9 cellular contexts compared by ENCODE assay signal in the genomic region with DNA sequence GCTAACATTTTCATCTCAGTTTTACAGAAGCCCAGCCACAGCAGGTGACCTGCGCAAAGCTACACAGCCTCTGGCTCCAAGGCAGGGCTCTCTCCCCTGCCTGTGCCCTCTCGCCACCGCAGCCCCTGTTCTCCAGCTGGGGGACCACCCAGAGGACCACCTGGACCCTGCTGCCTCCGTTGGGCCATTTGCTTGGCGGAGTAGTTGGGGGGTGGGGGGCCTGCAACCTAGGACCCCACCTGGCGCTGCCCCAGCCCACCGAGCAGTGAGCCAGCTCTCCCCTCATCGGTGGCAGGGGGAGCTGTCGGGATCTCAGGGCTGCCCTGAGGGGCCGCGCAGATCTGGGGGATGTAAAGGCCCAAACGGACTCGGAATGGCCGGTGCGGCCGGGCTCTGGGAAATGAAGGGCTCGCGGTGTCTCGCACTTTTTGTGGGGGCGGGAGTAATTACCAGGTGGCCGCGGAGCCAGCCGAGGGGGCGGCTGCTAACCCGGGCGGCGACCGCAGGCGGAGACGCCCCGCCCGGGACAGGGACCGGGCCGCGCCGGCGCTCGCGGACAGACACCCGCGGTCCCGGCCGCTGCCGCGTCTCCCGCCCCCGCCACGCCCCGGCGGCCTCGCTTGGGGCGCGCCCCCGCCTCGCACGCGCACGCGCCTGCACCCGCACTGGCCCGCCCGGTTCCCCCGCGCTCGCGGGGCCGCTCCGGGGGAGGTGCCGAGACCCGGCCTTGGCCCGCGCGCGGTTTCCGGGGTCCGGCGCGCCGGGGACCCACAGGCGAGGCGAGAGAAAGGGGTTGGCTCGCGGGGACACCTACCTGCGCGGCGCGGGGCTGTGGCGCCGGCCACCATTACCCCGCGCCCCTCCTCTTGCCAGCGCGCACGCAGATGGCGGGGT. TPM values are rescaled to one million over a fixed set of nuclear protein-coding genes. Genes with fewer than 3 reads are reported as not detected.
DNase-seq lines count a peak whose midpoint lies in the region; ATAC-seq, FAIRE-seq and TF ChIP-seq lines count a peak whose summit lies in the region.
"Had no signal": no experiment of that assay in that cellular context is flagged by ENCODE, and none has a peak within 500 bp of the region (broad histone marks: within the 10 kb centered on the region; RNA-seq: fewer than 3 reads in every experiment).

No MANE protein-coding gene starts in this region.

- H3K9me3 ChIP-seq in SU-DHL-6 (ENCODE audit: insufficient read depth, low read length) (no peaks in the 10 kb centered on the region), HepG2 (ENCODE audit: low read length) (no peaks in the 10 kb centered on the region), subcutaneous abdominal adipose tissue (ENCODE audit: control insufficient read depth in 5 of 5, low read length in 5 of 5) (no peaks in the 10 kb centered on the region)

- intact Hi-C loops in HepG2 (cut with micrococcal nuclease; ENCODE audit: unreplicated experiment) = no loop called here

- no TSS peak for BruUV-seq in HepG2 (replicated peaks; lab: Mats Ljungman, UMichigan)

- no peaks in the 10 kb centered on the region for H3K79me2 ChIP-seq in SU-DHL-6 (ENCODE audit: insufficient read depth, low read length)
- no peaks in the 10 kb centered on the region for H3K79me2 ChIP-seq in HepG2 (ENCODE audit: insufficient read depth, low read length)

- no peak for FAIRE-seq in HepG2 (lab: Jason Lieb, UNC)
- FAIRE-seq: islet of Langerhans had no signal

- in situ Hi-C loops in HepG2 (cut with HindIII; ENCODE audit: extremely low pct_ligation_motif_present, low pct_unique_long_range_greater_than_20kb) = no loop called here

- peaks cover 20% of the 10 kb centered on the region for H3K4me1 ChIP-seq in HepG2 (ENCODE audit: insufficient read depth, low read length)
- peaks cover 1 to 33% (median 16%) of the 10 kb centered on the region in 5 donors for H3K4me1 ChIP-seq in subcutaneous abdominal adipose tissue (ENCODE audit: control insufficient read depth in 5 of 5, insufficient read depth in 5 of 5, low read length in 5 of 5)

- TF ChIP-seq EP300 in HepG2 (IDR thresholded peaks at IDR 0.05; ENCODE audit: low read depth in 2 of 2, low read length in 2 of 2) (no peak), HepG2 (CRISPR knock-in tag; IDR thresholded peaks at IDR 0.05; ENCODE audit: borderline replicate concordance) (no peak)

- POLR2A ChIA-PET in HepG2 (lab: Yijun Ruan, JAX) = no interaction called here

- no peaks in the 10 kb centered on the region for H3K36me3 ChIP-seq in SU-DHL-6 (ENCODE audit: low read length)
- no peaks in the 10 kb centered on the region for H3K36me3 ChIP-seq in HepG2 (replicated peaks in 1 of 2; ENCODE audit: control insufficient read depth in 1 of 2, insufficient read depth in 2 of 2, low read length in 2 of 2)
- H3K36me3 ChIP-seq in subcutaneous abdominal adipose tissue (ENCODE audit: control insufficient read depth in 5 of 5, insufficient read depth in 5 of 5, low read length in 5 of 5) = no peaks in the 10 kb centered on the region

- TF ChIP-seq RAD21 in HepG2 (CRISPR knock-in tag; IDR thresholded peaks at IDR 0.05) = no peak

- peak overlapping the region; percentile 55 for H2AFZ ChIP-seq in SU-DHL-6 (ENCODE audit: low read depth, low read length, severe bottlenecking)
- H2AFZ ChIP-seq in HepG2 (ENCODE audit: low read length) = no peak overlapping the region

- H3K27ac ChIP-seq in SU-DHL-6 (ENCODE audit: low read depth, low read length) = no peak overlapping the region
- no peak overlapping the region for H3K27ac ChIP-seq in HepG2 (ENCODE audit: extremely low read length, insufficient read depth, low read length)
- H3K27ac ChIP-seq in subcutaneous abdominal adipose tissue (ENCODE audit: low read depth, low read length) = no peak overlapping the region

- CTCF ChIA-PET in HepG2 (lab: Yijun Ruan, JAX; ENCODE audit: low intra/inter-chr PET ratio, low total read pairs) = no interaction called here

- WGBS in HepG2 (ENCODE audit: low lambda C conversion rate) = 3% methylated on average over 6 of the region's 95 CpGs

- ATAC-seq in GM19351 (IDR thresholded peaks at IDR 0.05; ENCODE audit: unreplicated experiment) (peak; percentile 27), HepG2 (peak; percentile 57), GM19452 (IDR thresholded peaks at IDR 0.05; ENCODE audit: unreplicated experiment) (no peak)

- peak; percentile 56 for DNase-seq in AG08395 (ENCODE audit: low spot score)
- peak; percentile 28 for DNase-seq in cerebellar cortex (ENCODE audit: low spot score)
- DNase-seq in HepG2 (ENCODE audit: low spot score) = no peak
- no peak for DNase-seq in NOMO-1 treated with DMSO at 0.1 percent for 48 hours (lab: John Stamatoyannopoulos, UW; ENCODE audit: unreplicated experiment)

- no peaks in the 10 kb centered on the region; the same call in 1 of the 2 replicates for H3F3A ChIP-seq in SU-DHL-6 (ENCODE audit: insufficient read depth)

- H3K4me2 ChIP-seq in SU-DHL-6 (ENCODE audit: low read depth, low read length, poor library complexity, severe bottlenecking) (peak overlapping the region; percentile 57), HepG2 (ENCODE audit: low read depth, low read length) (peak overlapping the region; percentile 80)

- H3K4me3 ChIP-seq in SU-DHL-6 (ENCODE audit: insufficient read depth, low read length, poor library complexity, severe bottlenecking) (peak overlapping the region; percentile 33), HepG2 (replicated peaks in 1 of 3; ENCODE audit: insufficient read depth in 1 of 3, low read depth in 2 of 3, low read length in 3 of 3) (peak overlapping the region; percentile 54 to 73 (median 58); a peak in 4 of 6 replicates), subcutaneous abdominal adipose tissue (ENCODE audit: low read depth in 1 of 5, low read length in 5 of 5) (peak overlapping the region in 4 of 5 donors; percentile 58 to 71 (median 64))

- H3K9me2 ChIP-seq in SU-DHL-6 (replicated peaks; ENCODE audit: insufficient read depth, low read length) = no peaks in the 10 kb centered on the region

- TF ChIP-seq CTCF in SU-DHL-6 (IDR thresholded peaks at IDR 0.05; ENCODE audit: insufficient read depth, low read length, poor library complexity, severe bottlenecking) (no peak), HepG2 (CRISPR knock-in tag; IDR thresholded peaks at IDR 0.05) (peak; percentile 14; the same call in 1 of the 2 replicates)

- H4K20me1 ChIP-seq in SU-DHL-6 (ENCODE audit: low read depth, low read length) (no peaks in the 10 kb centered on the region), HepG2 (ENCODE audit: insufficient read depth, low read length) (no peaks in the 10 kb centered on the region)

- H3K9ac ChIP-seq in SU-DHL-6 (ENCODE audit: low read length) = peak overlapping the region; percentile 44
- H3K9ac ChIP-seq in HepG2 (ENCODE audit: insufficient read depth, low read depth, low read length) = peak overlapping the region; percentile 12; the same call in 1 of the 2 replicates
- peak overlapping the region in 4 of 5 donors; percentile 38 to 72 (median 54) for H3K9ac ChIP-seq in subcutaneous abdominal adipose tissue (ENCODE audit: low read length in 5 of 5)

- no peaks in the 10 kb centered on the region for H3K27me3 ChIP-seq in SU-DHL-6 (ENCODE audit: low read length)
- peaks cover 10 to 47% of the 10 kb centered on the region in 2 experiments; a peak in 4 of 5 replicates for H3K27me3 ChIP-seq in HepG2 (ENCODE audit: control insufficient read depth in 1 of 2, insufficient read depth in 2 of 2, low read length in 2 of 2)
- H3K27me3 ChIP-seq in subcutaneous abdominal adipose tissue (ENCODE audit: control insufficient read depth in 5 of 5, insufficient read depth in 4 of 5, low read length in 5 of 5) = peaks cover 0 to 3% (median 0%) of the 10 kb centered on the region in 5 donors

- TF ChIP-seq POLR2A in HepG2 (IDR thresholded peaks at IDR 0.05; ENCODE audit: insufficient read depth in 1 of 2, low read depth in 2 of 2, low read length in 2 of 2) = no peak

TF ChIP-seq in HepG2, 621 proteins besides CTCF, POLR2A, EP300 and RAD21 (continues in another document):
- TF ChIP-seq PAWR (CRISPR knock-in tag; IDR thresholded peaks at IDR 0.05; ENCODE audit: borderline replicate concordance) (no peak), RBM39 (IDR thresholded peaks at IDR 0.05; ENCODE audit: low read depth, low read length, poor library complexity, severe bottlenecking) (peak; percentile 46), HES4 (CRISPR knock-in tag; IDR thresholded peaks at IDR 0.05; ENCODE audit: borderline replicate concordance) (0 out of 2 replicates have a peak, but pooled peaks have one; percentile 15)
- TF ChIP-seq, protein P1, sequence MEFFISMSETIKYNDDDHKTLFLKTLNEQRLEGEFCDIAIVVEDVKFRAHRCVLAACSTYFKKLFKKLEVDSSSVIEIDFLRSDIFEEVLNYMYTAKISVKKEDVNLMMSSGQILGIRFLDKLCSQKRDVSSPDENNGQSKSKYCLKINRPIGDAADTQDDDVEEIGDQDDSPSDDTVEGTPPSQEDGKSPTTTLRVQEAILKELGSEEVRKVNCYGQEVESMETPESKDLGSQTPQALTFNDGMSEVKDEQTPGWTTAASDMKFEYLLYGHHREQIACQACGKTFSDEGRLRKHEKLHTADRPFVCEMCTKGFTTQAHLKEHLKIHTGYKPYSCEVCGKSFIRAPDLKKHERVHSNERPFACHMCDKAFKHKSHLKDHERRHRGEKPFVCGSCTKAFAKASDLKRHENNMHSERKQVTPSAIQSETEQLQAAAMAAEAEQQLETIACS (CRISPR knock-in tag; IDR thresholded peaks at IDR 0.05) = peak; percentile 67

RNA-seq across cellular contexts. Expression of gene GPR68, which starts 8.6 kb away (rescaled TPM):
- total RNA-seq in HepG2 (2016; rRNA removed; fragmentation: Illumina TruSeq; extraction: Trizol) = not detected in 2 replicates
- total RNA-seq in HepG2 (2016; cell fraction: cytosol; rRNA removed; fragmentation: Illumina TruSeq; extraction: Trizol; ENCODE audit: low read depth) = not detected in 2 replicates
- 0.11 TPM in 1 of 2 replicates, not detected in the other for total RNA-seq in HepG2 (2016; cell fraction: insoluble cytoplasmic fraction; rRNA removed; fragmentation: Illumina TruSeq; extraction: Trizol)
- total RNA-seq in HepG2 (2016; cell fraction: membrane; rRNA removed; fragmentation: Illumina TruSeq; extraction: Trizol) = 0.41 TPM in 1 of 2 replicates, not detected in the other
- not detected in 2 replicates for total RNA-seq in HepG2 (2016; cell fraction: nucleus; rRNA removed; fragmentation: Illumina TruSeq; extraction: Trizol)
- polyA plus RNA-seq in HepG2 (2011; rRNA removed) = not detected in 2 replicates
- not detected in 2 replicates for polyA plus RNA-seq in HepG2 (2011; cell fraction: cytosol; rRNA removed)
- polyA plus RNA-seq in HepG2 (2011; cell fraction: nucleus; rRNA removed) = 0.16 TPM in 1 of 2 replicates, not detected in the other
- 0.17 and 0.20 TPM in 2 replicates for polyA plus RNA-seq in HepG2 (2012)
- polyA plus RNA-seq in HepG2 (2016; cell fraction: cytosol; fragmentation: Illumina TruSeq; extraction: Trizol; ENCODE audit: low read depth) = not detected in 2 replicates
- not detected in 2 replicates for polyA plus RNA-seq in HepG2 (2016; cell fraction: insoluble cytoplasmic fraction; fragmentation: Illumina TruSeq; extraction: Trizol; ENCODE audit: low read depth)
- not detected in 2 replicates for polyA plus RNA-seq in HepG2 (2016; cell fraction: membrane; fragmentation: Illumina TruSeq; extraction: Trizol; ENCODE audit: low read depth)
- not detected in 2 replicates for polyA plus RNA-seq in HepG2 (2016; cell fraction: nucleus; fragmentation: Illumina TruSeq; extraction: Trizol; ENCODE audit: insufficient read depth, low read depth)
- polyA minus RNA-seq in HepG2 (2011; rRNA and poly(A)+ RNA removed; ENCODE audit: low replicate concordance) = 0.10 and 0.19 TPM in 2 replicates
- not detected in 2 replicates for polyA minus RNA-seq in HepG2 (2011; cell fraction: cytosol; rRNA and poly(A)+ RNA removed)
- polyA minus RNA-seq in HepG2 (2011; cell fraction: nucleus; rRNA and poly(A)+ RNA removed) = not detected in 2 replicates

Comparison
In these comparisons a context has a peak if more than half of its experiments do, and no peak if none do; other contexts are left out.
1. DNase-seq: peak in AG08395 (single experiment) and cerebellar cortex (single experiment); none in HepG2 (single experiment) and NOMO-1 treated with DMSO at 0.1 percent for 48 hours (single experiment).
2. Peak in every context shown above with its lines, with median percentiles within 50 percentile points of each other: H3K4me3 ChIP-seq and H3K9ac ChIP-seq.